Comparison of ENCODE assay signal across 1 cellular context in genomic region chr2:219614076-219614860, GRCh38.
TF ChIP-seq lines count a peak whose summit lies in the region.

No MANE protein-coding gene starts in this region.

TF ChIP-seq in WTC11, 78 proteins besides CTCF, POLR2A, EP300 and RAD21 (continued from another document):
- TF ChIP-seq ATF2 (CRISPR knock-in tag; IDR thresholded peaks at IDR 0.05; ENCODE audit: borderline replicate concordance, low read depth) (no peak), E2F4 (CRISPR knock-in tag; IDR thresholded peaks at IDR 0.05; ENCODE audit: borderline replicate concordance, low read depth) (no peak), GRHL2 (CRISPR knock-in tag; IDR thresholded peaks at IDR 0.05; ENCODE audit: insufficient replicate concordance, severe bottlenecking) (no peak), ATF6 (CRISPR knock-in tag; IDR thresholded peaks at IDR 0.05) (no peak), STAT6 (CRISPR knock-in tag; conservative IDR thresholded peaks at IDR 0.05; ENCODE audit: low read depth) (no peak), ZSCAN18 (CRISPR knock-in tag; IDR thresholded peaks at IDR 0.05) (no peak), FOXP4 (CRISPR knock-in tag; IDR thresholded peaks at IDR 0.05) (no peak)
